ENCODE assay signal across 35 cellular contexts in genomic region chr1:52667984-52668383, GRCh38. TPM values are rescaled to one million over a fixed set of nuclear protein-coding genes. Genes with fewer than 3 reads are reported as not detected.
"Had no signal": no experiment of that assay in that cellular context is flagged by ENCODE, and none has a peak within 500 bp of the region (broad histone marks: within the 10 kb centered on the region; RNA-seq: fewer than 3 reads in every experiment).

No MANE protein-coding gene starts in this region.

- H3K27ac Mint-ChIP-seq: activated CD4-positive, alpha-beta T cell treated with anti-CD3 and anti-CD28 coated beads for 36 hours; activated CD8-positive, alpha-beta T cell treated with anti-CD3 and anti-CD28 coated beads, Interleukin-2, amount 10 ng/mL, durations not matched to agents 7 days and 5 days; activated naive CD4-positive, alpha-beta T cell treated with anti-CD3 and anti-CD28 coated beads for 36 hours; activated T-helper 1 cell treated with anti-CD3 and anti-CD28 coated beads, Interleukin-12 subunit alpha, Interleukin-12 subunit beta, Interleukin-2, Interleukin-4 antibody, amounts not matched to agents 30 ng/mL and 10 ng/mL and 1 ng/mL, durations not matched to agents 14 hours and 24 hours and 36 hours; T-cell; T-helper 17 cell; WTC11 had no signal

- H3K4me1 ChIP-seq: adrenal gland had no signal

- H3K27me3 Mint-ChIP-seq: activated CD4-positive, alpha-beta T cell treated with anti-CD3 and anti-CD28 coated beads for 36 hours; activated CD4-positive, alpha-beta T cell treated with anti-CD3 and anti-CD28 coated beads, Interleukin-2, amount 10 ng/mL, durations not matched to agents 7 days and 5 days; brain; T-cell; T-helper 17 cell had no signal

- H3K4me3 ChIP-seq: adrenal gland, MG63 had no signal

- H3K4me1 Mint-ChIP-seq: activated CD4-positive, alpha-beta T cell treated with anti-CD3 and anti-CD28 coated beads for 36 hours had no signal

- ATAC-seq: activated CD4-positive, alpha-beta T cell treated with anti-CD3 and anti-CD28 coated beads for 36 hours; activated CD4-positive, CD25-positive, alpha-beta regulatory T cell treated with anti-CD3 and anti-CD28 coated beads, Interleukin-2, amount 50 U/mL, for 24 hours; activated CD8-positive, alpha-beta T cell treated with anti-CD3 and anti-CD28 coated beads, Interleukin-2, amount 10 ng/mL, durations not matched to agents 7 days and 5 days; activated naive CD4-positive, alpha-beta T cell treated with anti-CD3 and anti-CD28 coated beads, Interleukin-2, amount 50 U/mL, for 72 hours; activated T-cell treated with anti-CD3 and anti-CD28 coated beads, Interleukin-2, amount 50 U/mL, for 4 hours; Panc1; Right ventricle myocardium inferior; SK-N-SH treated with all-trans-retinoic acid at 6 μM for 48 hours; T-cell; T-helper 17 cell; WTC11 had no signal

- H3K27ac ChIP-seq: adrenal gland had no signal

- H3K36me3 Mint-ChIP-seq: activated naive CD4-positive, alpha-beta T cell treated with anti-CD3 and anti-CD28 coated beads, Interleukin-2, amount 50 U/mL, for 72 hours; brain; WTC11 had no signal

- H3K27me3 ChIP-seq: adrenal gland, MG63 had no signal

- H3K4me3 Mint-ChIP-seq: activated CD4-positive, alpha-beta T cell treated with anti-CD3 and anti-CD28 coated beads for 36 hours; activated CD4-positive, alpha-beta T cell treated with anti-CD3 and anti-CD28 coated beads, Interleukin-2, amount 10 ng/mL, durations not matched to agents 7 days and 5 days; activated CD8-positive, alpha-beta T cell treated with anti-CD3 and anti-CD28 coated beads, Interleukin-2, amount 10 ng/mL, durations not matched to agents 7 days and 5 days; activated naive CD4-positive, alpha-beta T cell treated with anti-CD3 and anti-CD28 coated beads for 36 hours; activated T-cell treated with anti-CD3 and anti-CD28 coated beads, Interleukin-2, amount 50 U/mL, for 4 hours; activated T-helper 1 cell treated with anti-CD3 and anti-CD28 coated beads, Interleukin-12 subunit alpha, Interleukin-12 subunit beta, Interleukin-2, Interleukin-4 antibody, amounts not matched to agents 30 ng/mL and 10 ng/mL and 1 ng/mL, durations not matched to agents 14 hours and 24 hours and 36 hours; brain; T-cell; T-helper 17 cell; WTC11 had no signal

- H3K9me3 Mint-ChIP-seq: activated CD4-positive, alpha-beta T cell treated with anti-CD3 and anti-CD28 coated beads, Interleukin-2, amount 10 ng/mL, durations not matched to agents 7 days and 5 days; activated naive CD4-positive, alpha-beta T cell treated with anti-CD3 and anti-CD28 coated beads for 36 hours; activated naive CD4-positive, alpha-beta T cell treated with anti-CD3 and anti-CD28 coated beads, Interleukin-2, amount 50 U/mL, for 72 hours; activated T-cell treated with anti-CD3 and anti-CD28 coated beads, Interleukin-2, amount 50 U/mL, for 4 hours; activated T-helper 1 cell treated with anti-CD3 and anti-CD28 coated beads, Interleukin-12 subunit alpha, Interleukin-12 subunit beta, Interleukin-2, Interleukin-4 antibody, amounts not matched to agents 30 ng/mL and 10 ng/mL and 1 ng/mL, durations not matched to agents 14 hours and 24 hours and 36 hours; T-cell; WTC11 had no signal

- H3K9me3 ChIP-seq: adrenal gland, MG63 had no signal

- H3K36me3 ChIP-seq: adrenal gland, MG63 had no signal

- DNase-seq: activated CD4-positive, alpha-beta T cell treated with anti-CD3 and anti-CD28 coated beads for 36 hours; activated CD4-positive, alpha-beta T cell treated with anti-CD3 and anti-CD28 coated beads, Interleukin-2, amount 10 ng/mL, durations not matched to agents 7 days and 5 days; activated CD4-positive, alpha-beta T cell treated with anti-CD3 and anti-CD28 coated beads, Interleukin-2, amount 50 U/mL, for 48 hours; activated CD8-positive, alpha-beta memory T cell treated with anti-CD3 and anti-CD28 coated beads, Interleukin-2, amount 50 U/mL, for 4 hours; activated CD8-positive, alpha-beta T cell treated with anti-CD3 and anti-CD28 coated beads, Interleukin-2, amount 10 ng/mL, durations not matched to agents 7 days and 5 days; activated gamma-delta T cell treated with Interleukin-2 at 50 U/mL for 16 hours; activated naive CD4-positive, alpha-beta T cell treated with anti-CD3 and anti-CD28 coated beads for 36 hours; activated T-cell treated with anti-CD3 and anti-CD28 coated beads for 4 hours; activated T-cell treated with anti-CD3 and anti-CD28 coated beads, Interleukin-2, amount 50 U/mL, for 4 hours; central memory CD4-positive, alpha-beta T cell; Karpas-422; KBM-7; NCI-H1048; NCI-H1105 treated with DMSO at 0.1 percent for 48 hours; NCI-H1436; NCI-H1694; NCI-H1930; NCI-H2081 treated with DMSO at 0.1 percent for 48 hours; NCI-H524 treated with DMSO at 0.1 percent for 48 hours; SIG-M5; T-cell; T-helper 17 cell had no signal

RNA-seq across cellular contexts. Expression of gene SHISAL2A, which starts 35.0 kb away (rescaled TPM):
- total RNA-seq: NCI-H460, Right ventricle myocardium inferior, RPMI7951, SK-MEL-5 had no signal
